In the genomic region with DNA sequence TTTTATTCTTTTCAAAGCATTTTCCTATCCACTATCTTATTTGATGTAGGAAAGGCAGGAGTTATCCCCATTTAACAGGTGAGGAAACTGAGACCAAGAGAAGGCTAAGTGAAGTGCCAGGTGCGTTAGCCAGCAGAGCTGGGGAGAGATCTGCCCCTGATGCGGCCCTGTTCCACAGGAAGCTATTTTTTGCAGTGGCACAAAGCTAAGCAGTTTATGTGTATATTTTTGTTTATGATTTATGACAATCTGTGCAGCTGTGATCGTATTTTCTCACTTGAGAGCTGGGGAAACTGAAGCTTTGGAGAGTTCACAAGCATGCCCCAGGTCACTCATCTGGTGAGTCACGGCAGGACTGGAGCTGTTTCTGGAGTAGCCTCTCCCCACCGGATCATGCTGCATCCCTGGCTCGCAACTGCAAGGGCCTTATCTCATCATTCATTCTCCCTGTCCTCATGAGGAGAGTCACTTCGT, we compare ENCODE assay signal across 1 cellular context.
A peak's percentile ranks its signal among the peaks of the same experiment; 100 is the strongest.
TF ChIP-seq lines count a peak whose summit lies in the region.

No MANE protein-coding gene starts in this region.

TF ChIP-seq in HepG2, 621 proteins besides CTCF, POLR2A, EP300 and RAD21:
- no peak for TF ChIP-seq NFE2 (CRISPR knock-in tag; IDR thresholded peaks at IDR 0.05)
- peak; percentile 56 for TF ChIP-seq ZNF629 (CRISPR knock-in tag; conservative IDR thresholded peaks at IDR 0.05)
- TF ChIP-seq, protein P1, sequence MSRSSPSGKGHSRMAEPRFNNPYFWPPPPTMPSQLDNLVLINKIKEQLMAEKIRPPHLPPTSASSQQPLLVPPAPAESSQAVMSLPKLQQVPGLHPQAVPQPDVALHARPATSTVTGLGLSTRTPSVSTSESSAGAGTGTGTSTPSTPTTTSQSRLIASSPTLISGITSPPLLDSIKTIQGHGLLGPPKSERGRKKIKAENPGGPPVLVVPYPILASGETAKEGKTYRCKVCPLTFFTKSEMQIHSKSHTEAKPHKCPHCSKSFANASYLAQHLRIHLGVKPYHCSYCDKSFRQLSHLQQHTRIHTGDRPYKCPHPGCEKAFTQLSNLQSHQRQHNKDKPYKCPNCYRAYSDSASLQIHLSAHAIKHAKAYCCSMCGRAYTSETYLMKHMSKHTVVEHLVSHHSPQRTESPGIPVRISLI (CRISPR knock-in tag; IDR thresholded peaks at IDR 0.05; ENCODE audit: borderline replicate concordance) = no peak
